10 cellular contexts compared by ENCODE assay signal in genomic region chr2:38907743-38908562, GRCh38. TPM values are rescaled to one million over a fixed set of nuclear protein-coding genes. Genes with fewer than 3 reads are reported as not detected.
DNase-seq lines count a peak whose midpoint lies in the region; ATAC-seq, FAIRE-seq and TF ChIP-seq lines count a peak whose summit lies in the region.
"Had no signal": no experiment of that assay in that cellular context is flagged by ENCODE, and none has a peak within 500 bp of the region (broad histone marks: within the 10 kb centered on the region; RNA-seq: fewer than 3 reads in every experiment).

No MANE protein-coding gene starts in this region.

- no peaks in the 10 kb centered on the region for H3K27me3 ChIP-seq in small intestine (ENCODE audit: control insufficient read depth in 2 of 2, insufficient read depth in 2 of 2, low read length in 2 of 2)
- H3K27me3 ChIP-seq in H9 (ENCODE audit: insufficient read depth, low read length), result no peaks in the 10 kb centered on the region
- no peaks in the 10 kb centered on the region for H3K27me3 ChIP-seq in endodermal cell (ENCODE audit: control insufficient read depth, insufficient read depth, low read length, poor library complexity, severe bottlenecking)
- H3K27me3 ChIP-seq: BLaER1 treated with 17β-estradiol and CSF1 and Interleukin-3, amounts not matched to agents 10 nM and 100 nM had no signal

- no peaks in the 10 kb centered on the region for H4K20me1 ChIP-seq in H9 (ENCODE audit: control insufficient read depth, insufficient read depth, insufficient read length)
- H4K20me1 ChIP-seq: BLaER1 treated with 17β-estradiol and CSF1 and Interleukin-3, amounts not matched to agents 10 nM and 100 nM had no signal

- no peak overlapping the region for H3K14ac ChIP-seq in H9 (ENCODE audit: insufficient read depth, low read length)

- H3K4me1 Mint-ChIP-seq in H9 (0 out of 4 replicates have a peak, but pooled peaks cover 0 to 3% of the 10 kb centered on the region in 2 experiments), endodermal cell (no peaks in the 10 kb centered on the region)

- H2AK5ac ChIP-seq in H9 (ENCODE audit: insufficient read length, low read length), result no peak overlapping the region

- peak; percentile 25 for DNase-seq in AG20443 (ENCODE audit: low spot score)
- peak; percentile 27 for DNase-seq in M059J (ENCODE audit: low read depth)
- DNase-seq in small intestine, result no peak
- no peak for DNase-seq in putamen (ENCODE audit: low spot score)
- no peak for DNase-seq in H9
- no peak for DNase-seq in endodermal cell

- H3K36me3 ChIP-seq in small intestine (ENCODE audit: control insufficient read depth in 2 of 2, insufficient read depth in 2 of 2, low read length in 2 of 2) (no peaks in the 10 kb centered on the region), endodermal cell (ENCODE audit: control insufficient read depth, insufficient read depth, low read length) (no peaks in the 10 kb centered on the region)
- H3K36me3 ChIP-seq: BLaER1 treated with 17β-estradiol and CSF1 and Interleukin-3, amounts not matched to agents 10 nM and 100 nM had no signal

- no peaks in the 10 kb centered on the region for H3K79me1 ChIP-seq in H9 (ENCODE audit: insufficient read depth, low read depth, low read length, poor library complexity, severe bottlenecking)

- no peak overlapping the region for H2BK12ac ChIP-seq in H9 (ENCODE audit: insufficient read length, low read depth, low read length)

- H3K27me3 Mint-ChIP-seq in H9 (ENCODE audit: low read depth) (no peaks in the 10 kb centered on the region), endodermal cell (ENCODE audit: insufficient read depth) (no peaks in the 10 kb centered on the region)

- H2BK20ac ChIP-seq in H9 (ENCODE audit: low read depth, low read length, poor library complexity, severe bottlenecking), result no peak overlapping the region

- H3K4me3 ChIP-seq in small intestine (ENCODE audit: low read depth in 1 of 2, low read length in 2 of 2) (no peak overlapping the region), endodermal cell (ENCODE audit: low read length) (no peak overlapping the region)
- H3K4me3 ChIP-seq: BLaER1 treated with 17β-estradiol and CSF1 and Interleukin-3, amounts not matched to agents 10 nM and 100 nM had no signal

- H3K9ac ChIP-seq in H9 (ENCODE audit: extremely low read depth, insufficient read length, low read length) (no peak overlapping the region), endodermal cell (ENCODE audit: extremely low read depth, low read length, poor library complexity, severe bottlenecking) (no peak overlapping the region)
- H3K9ac ChIP-seq: BLaER1 treated with 17β-estradiol and CSF1 and Interleukin-3, amounts not matched to agents 10 nM and 100 nM had no signal

- H3K27ac Mint-ChIP-seq in H9 (no peak overlapping the region), endodermal cell (no peak overlapping the region)
- H3K27ac Mint-ChIP-seq: mesothelial cell of epicardium had no signal

- H3K18ac ChIP-seq in H9 (ENCODE audit: insufficient read length, low read depth, low read length), result no peak overlapping the region

- no peak overlapping the region for H2AFZ ChIP-seq in H9 (ENCODE audit: low read length)

- ATAC-seq in GM18870 (IDR thresholded peaks at IDR 0.05; ENCODE audit: unreplicated experiment), result peak; percentile 83
- peak; percentile 87 for ATAC-seq in HG02642 (IDR thresholded peaks at IDR 0.05; ENCODE audit: poor library complexity, unreplicated experiment)

- H3K36me3 Mint-ChIP-seq in H9 (ENCODE audit: insufficient read depth in 1 of 3, low read depth in 3 of 3) (no peaks in the 10 kb centered on the region), endodermal cell (ENCODE audit: low read depth) (no peaks in the 10 kb centered on the region)
- H3K36me3 Mint-ChIP-seq: mesothelial cell of epicardium had no signal

- H3K4me1 ChIP-seq in small intestine (ENCODE audit: control insufficient read depth in 2 of 2, insufficient read depth in 1 of 2, low read depth in 1 of 2, low read length in 1 of 2) (no peaks in the 10 kb centered on the region), H9 (ENCODE audit: insufficient read depth, low read length) (no peaks in the 10 kb centered on the region), endodermal cell (ENCODE audit: control insufficient read depth, insufficient read depth, low read length) (no peaks in the 10 kb centered on the region)

- no peak overlapping the region for H4K91ac ChIP-seq in H9 (ENCODE audit: insufficient read length, low read depth, low read length)

- FAIRE-seq in small intestine (lab: Jason Lieb, UNC), result no peak

- no peaks in the 10 kb centered on the region for H3K9me3 ChIP-seq in small intestine (ENCODE audit: control insufficient read depth, low read depth)
- H3K9me3 ChIP-seq in H9 (ENCODE audit: control insufficient read depth, low read depth, low read length), result no peaks in the 10 kb centered on the region
- H3K9me3 ChIP-seq in endodermal cell (ENCODE audit: control insufficient read depth, low read length), result no peaks in the 10 kb centered on the region
- H3K9me3 ChIP-seq: BLaER1 treated with 17β-estradiol and CSF1 and Interleukin-3, amounts not matched to agents 10 nM and 100 nM had no signal

- no peak overlapping the region for H3K27ac ChIP-seq in small intestine (ENCODE audit: low read depth in 1 of 2, low read length in 1 of 2)
- H3K27ac ChIP-seq in H9 (ENCODE audit: insufficient read length, low read depth, low read length), result no peak overlapping the region
- H3K27ac ChIP-seq in endodermal cell (ENCODE audit: low read depth, low read length), result no peak overlapping the region
- H3K27ac ChIP-seq: BLaER1 treated with 17β-estradiol and CSF1 and Interleukin-3, amounts not matched to agents 10 nM and 100 nM had no signal

- H3K23me2 ChIP-seq in H9 (ENCODE audit: insufficient read length, low read depth, low read length, poor library complexity, severe bottlenecking), result no peaks in the 10 kb centered on the region

- no peak overlapping the region for H3T11ph ChIP-seq in H9 (ENCODE audit: low read length)

- H3K23ac ChIP-seq in H9 (ENCODE audit: insufficient read length, low read depth, low read length), result no peak overlapping the region

- 73 to 82% (median 79%) methylated on average over 2 of the region's 2 CpGs for WGBS in small intestine, 3 donors
- no CpG with 5 or more reads among the region's 2 CpGs for WGBS in H9 (ENCODE audit: extremely low coverage, insufficient read length, low lambda C conversion rate)
- WGBS in endodermal cell (ENCODE audit: insufficient coverage in 1 of 2, insufficient read length in 1 of 2), 2 experiments, result 83 to 93% methylated on average over 2 of the region's 2 CpGs

- H3K9me3 Mint-ChIP-seq in H9 (no peaks in the 10 kb centered on the region), endodermal cell (no peaks in the 10 kb centered on the region)
- H3K9me3 Mint-ChIP-seq: mesothelial cell of epicardium had no signal

- no peak overlapping the region for H3K56ac ChIP-seq in H9 (ENCODE audit: insufficient read length, low read depth, low read length)

- H3K4me3 Mint-ChIP-seq in H9 (no peak overlapping the region), endodermal cell (no peak overlapping the region)
- H3K4me3 Mint-ChIP-seq: mesothelial cell of epicardium had no signal

- no peaks in the 10 kb centered on the region for H3K79me2 ChIP-seq in H9 (ENCODE audit: insufficient read depth, low read length)

- H4K5ac ChIP-seq in H9 (ENCODE audit: insufficient read length, low read depth, low read length), result no peak overlapping the region

- H4K8ac ChIP-seq in H9 (replicated peaks; ENCODE audit: insufficient read length, low read depth, low read length), result no peak overlapping the region

- H3K4me2 ChIP-seq in H9 (ENCODE audit: insufficient read depth, insufficient read length, low read length), result no peak overlapping the region
- H3K4me2 ChIP-seq: BLaER1 treated with 17β-estradiol and CSF1 and Interleukin-3, amounts not matched to agents 10 nM and 100 nM had no signal

- no peak overlapping the region for H2BK15ac ChIP-seq in H9 (ENCODE audit: low read depth, low read length)

- H2BK5ac ChIP-seq in H9 (ENCODE audit: insufficient read length, low read length), result no peak overlapping the region

- TF ChIP-seq CTCF in H9 (conservative IDR thresholded peaks at IDR 0.05) (no peak), endodermal cell (conservative IDR thresholded peaks at IDR 0.05) (no peak)

- H2BK120ac ChIP-seq in H9 (ENCODE audit: low read depth, low read length, poor library complexity, severe bottlenecking), result no peak overlapping the region

- H3K4ac ChIP-seq in H9 (ENCODE audit: low read depth, low read length), result no peak overlapping the region

RNA-seq across cellular contexts. Expression of gene ARHGEF33, which starts 18.3 kb away (rescaled TPM):
- total RNA-seq in M059J (2014; rRNA removed; shearing (Covaris generic)), result 0.02 TPM in 1 of 2 replicates, not detected in the other
- polyA plus RNA-seq in small intestine, result under 1 TPM in 1 of 3 donors, not detected in 2; 0.13 TPM
- total RNA-seq in H9 (2021) (0.64 and 0.92 TPM in 2 replicates), endodermal cell (under 1 TPM; 0.57 to 1.00 TPM)
- 0.75 TPM for polyA plus RNA-seq in endodermal cell (2013, experiment 1 of 2)
- 0.75 TPM for polyA plus RNA-seq in endodermal cell (2013, experiment 2 of 2)

RNA-seq across cellular contexts. Expression of gene MORN2, which starts 32.2 kb away (rescaled TPM):
- total RNA-seq in M059J (2014; rRNA removed; shearing (Covaris generic)), result 30.6 and 34.7 TPM in 2 replicates
- polyA plus RNA-seq in small intestine, result 10 to 100 TPM in 1 of 3 donors, 1 to 10 TPM in 2; 7.8 to 18.8 (median 9.2) TPM
- 6.7 and 8.0 TPM in 2 replicates for total RNA-seq in H9 (2021)
- total RNA-seq in endodermal cell, result 10 to 100 TPM; 13.7 to 27.5 TPM
- polyA plus RNA-seq in endodermal cell (2013, experiment 1 of 2), result 21.1 TPM
- 25.7 TPM for polyA plus RNA-seq in endodermal cell (2013, experiment 2 of 2)

RNA-seq across cellular contexts. Expression of gene DHX57, which starts 32.2 kb away (rescaled TPM):
- total RNA-seq in M059J (2014; rRNA removed; shearing (Covaris generic)), result 5.6 and 12.3 TPM in 2 replicates
- polyA plus RNA-seq in small intestine, result 1 to 10 TPM; 2.4 to 6.6 (median 4.9) TPM
- total RNA-seq in H9 (2021), result 27.5 and 32.0 TPM in 2 replicates
- total RNA-seq in endodermal cell, result 10 to 100 TPM; 35.4 to 45.7 TPM
- polyA plus RNA-seq in endodermal cell (2013, experiment 1 of 2), result 27.5 TPM
- 26.8 TPM for polyA plus RNA-seq in endodermal cell (2013, experiment 2 of 2)

Comparison
In these comparisons a context has a peak if more than half of its experiments do, and no peak if none do; other contexts are left out.
1. DNase-seq: peak in AG20443 (single experiment) and M059J (single experiment); none in small intestine (single experiment), putamen (single experiment), H9 (single experiment) and endodermal cell (single experiment).